ENCODE assay signal across 17 cellular contexts in the genomic region with DNA sequence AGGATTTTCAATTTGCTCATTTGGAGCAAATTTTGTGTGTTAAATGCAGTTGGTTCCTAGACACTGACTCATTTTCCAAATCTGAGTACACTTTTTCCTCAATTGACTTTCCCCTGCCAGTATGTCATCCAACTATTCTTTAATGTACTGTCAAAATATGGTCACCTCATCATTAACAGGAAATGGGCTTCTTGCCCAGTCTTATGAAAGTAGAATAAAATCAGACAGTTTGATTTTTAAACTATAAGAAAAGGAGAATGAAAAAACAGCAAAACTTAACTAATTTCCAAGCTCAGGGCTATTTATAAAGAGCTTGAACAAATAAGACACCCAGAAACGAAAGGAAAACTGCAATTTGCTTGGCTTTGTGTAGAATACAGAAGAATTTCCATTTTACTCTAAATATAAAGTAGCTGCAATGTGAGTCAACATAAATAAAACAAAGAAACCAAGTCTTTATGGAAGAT. TPM values are rescaled to one million over a fixed set of nuclear protein-coding genes. Genes with fewer than 3 reads are reported as not detected.
DNase-seq lines count a peak whose midpoint lies in the region; ATAC-seq, FAIRE-seq and TF ChIP-seq lines count a peak whose summit lies in the region.
"Had no signal": no experiment of that assay in that cellular context is flagged by ENCODE, and none has a peak within 500 bp of the region (broad histone marks: within the 10 kb centered on the region; RNA-seq: fewer than 3 reads in every experiment).

No MANE protein-coding gene starts in this region.

- H3K36me3 ChIP-seq in astrocyte (ENCODE audit: insufficient read depth, low read length), result no peaks in the 10 kb centered on the region
- no peaks in the 10 kb centered on the region for H3K36me3 ChIP-seq in tibial artery
- H3K36me3 ChIP-seq in MG63, result no peaks in the 10 kb centered on the region
- H3K36me3 ChIP-seq: upper lobe of left lung had no signal

- peak; percentile 63 to 69 for ATAC-seq in activated T-cell treated with anti-CD3 and anti-CD28 coated beads, Interleukin-2, amount 50 U/mL, for 4 hours

- peak; percentile 73 for FAIRE-seq in astrocyte (lab: Jason Lieb, UNC)

- intact Hi-C loops in tibial artery (cut with DNase I; ENCODE audit: low total_unique reads), result loop anchor here (10.0 kb wide), 1 partner anchor 91 kb away; the partner anchor contains the start of gene BAG2
- intact Hi-C loops in cardiac septum (cut with DNase I), result loop anchor here (5.0 kb wide), 1 partner anchor 52 kb away; the partner anchor contains the start of gene PRIM2

- H3K9ac ChIP-seq in astrocyte (ENCODE audit: low read length), result peak overlapping the region; percentile 24

- no peak overlapping the region for H2AFZ ChIP-seq in astrocyte (ENCODE audit: low read depth, low read length)

- H3K27me3 Mint-ChIP-seq in activated T-cell treated with anti-CD3 and anti-CD28 coated beads, Interleukin-2, amount 50 U/mL, for 4 hours (ENCODE audit: low read depth), result no peaks in the 10 kb centered on the region
- no peaks in the 10 kb centered on the region for H3K27me3 Mint-ChIP-seq in astrocyte (ENCODE audit: low read depth, unreplicated experiment)

- H3K4me1 Mint-ChIP-seq in activated T-cell treated with anti-CD3 and anti-CD28 coated beads, Interleukin-2, amount 50 U/mL, for 4 hours (ENCODE audit: low read depth), result peaks cover 7% of the 10 kb centered on the region
- H3K4me1 Mint-ChIP-seq in astrocyte (ENCODE audit: low read depth, unreplicated experiment), result peaks cover 42% of the 10 kb centered on the region
- H3K4me1 Mint-ChIP-seq: immature natural killer cell had no signal

- no peaks in the 10 kb centered on the region for H3K79me2 ChIP-seq in astrocyte (ENCODE audit: insufficient read depth, low read length)

- no peaks in the 10 kb centered on the region for H3K9me3 ChIP-seq in astrocyte (ENCODE audit: insufficient read depth, low read depth, low read length)
- no peaks in the 10 kb centered on the region for H3K9me3 ChIP-seq in tibial artery
- no peaks in the 10 kb centered on the region for H3K9me3 ChIP-seq in MG63
- H3K9me3 ChIP-seq: upper lobe of left lung had no signal

- no peaks in the 10 kb centered on the region for H4K20me1 ChIP-seq in astrocyte (ENCODE audit: insufficient read depth, low read length)

- peak overlapping the region; percentile 35 for H3K4me2 ChIP-seq in astrocyte (ENCODE audit: low read length)

- H3K4me3 Mint-ChIP-seq in activated T-cell treated with anti-CD3 and anti-CD28 coated beads, Interleukin-2, amount 50 U/mL, for 4 hours, result no peak overlapping the region
- no peak overlapping the region for H3K4me3 Mint-ChIP-seq in astrocyte (ENCODE audit: unreplicated experiment)
- H3K4me3 Mint-ChIP-seq: immature natural killer cell; natural killer cell treated with Interleukin-12 subunit alpha and Interleukin-12 subunit beta and Interleukin-15 and Interleukin-18, amount 100 ng/mL, for 72 hours; T-helper 1 cell treated with Interleukin-12 subunit alpha and Interleukin-12 subunit beta and Interleukin-4 antibody, amounts not matched to agents 30 μg/mL and 1 μg/mL, for 36 hours had no signal

- H3K36me3 Mint-ChIP-seq in activated T-cell treated with anti-CD3 and anti-CD28 coated beads, Interleukin-2, amount 50 U/mL, for 4 hours (ENCODE audit: insufficient read depth), result no peaks in the 10 kb centered on the region
- H3K36me3 Mint-ChIP-seq in astrocyte (ENCODE audit: low read depth, unreplicated experiment), result no peaks in the 10 kb centered on the region
- H3K36me3 Mint-ChIP-seq: immature natural killer cell; natural killer cell treated with Interleukin-12 subunit alpha and Interleukin-12 subunit beta and Interleukin-15 and Interleukin-18, amount 100 ng/mL, for 72 hours had no signal

- no peaks in the 10 kb centered on the region for H3K9me3 Mint-ChIP-seq in activated T-cell treated with anti-CD3 and anti-CD28 coated beads, Interleukin-2, amount 50 U/mL, for 4 hours
- H3K9me3 Mint-ChIP-seq in astrocyte (ENCODE audit: unreplicated experiment), result peaks cover 1% of the 10 kb centered on the region
- H3K9me3 Mint-ChIP-seq: natural killer cell treated with Interleukin-12 subunit alpha and Interleukin-12 subunit beta and Interleukin-15 and Interleukin-18, amount 100 ng/mL, for 72 hours; T-helper 1 cell treated with Interleukin-12 subunit alpha and Interleukin-12 subunit beta and Interleukin-4 antibody, amounts not matched to agents 30 μg/mL and 1 μg/mL, for 36 hours had no signal

- DNase-seq in activated T-cell treated with anti-CD3 and anti-CD28 coated beads, Interleukin-2, amount 50 U/mL, for 4 hours, result no peak
- DNase-seq in activated T-cell treated with anti-CD3 and anti-CD28 coated beads, Interleukin-2, amount 50 U/mL, for 48 hours, result no peak
- DNase-seq in astrocyte (ENCODE audit: low read depth), result peak; percentile 71
- DNase-seq in foreskin fibroblast, result peak; percentile 60 to 75
- no peak for DNase-seq in tibial artery
- DNase-seq in cardiac septum (ENCODE audit: low spot score), result no peak
- no peak for DNase-seq in MG63
- no peak for DNase-seq in NCI-H524 (lab: John Stamatoyannopoulos, UW)
- DNase-seq: ACHN; activated CD8-positive, alpha-beta memory T cell treated with anti-CD3 and anti-CD28 coated beads for 24 hours; anterior cingulate cortex; immature natural killer cell; NCI-H146; upper lobe of left lung had no signal

- TF ChIP-seq CTCF in astrocyte (IDR thresholded peaks at IDR 0.05; ENCODE audit: insufficient read depth, low read depth, low read length), result no peak
- no peak for TF ChIP-seq CTCF in foreskin fibroblast (IDR thresholded peaks at IDR 0.05; ENCODE audit: low read depth, low read length)
- no peak for TF ChIP-seq CTCF in tibial artery (IDR thresholded peaks at IDR 0.05)

- H3K27ac ChIP-seq in astrocyte (ENCODE audit: low read depth, low read length), result peak overlapping the region; percentile 54
- peak overlapping the region; percentile 75 to 89 for H3K27ac ChIP-seq in tibial artery
- H3K27ac ChIP-seq: upper lobe of left lung had no signal

- H3K27me3 ChIP-seq in astrocyte (ENCODE audit: insufficient read depth, low read length) (no peaks in the 10 kb centered on the region), tibial artery (no peaks in the 10 kb centered on the region), MG63 (no peaks in the 10 kb centered on the region)
- H3K27me3 ChIP-seq: upper lobe of left lung had no signal

- H3K27ac Mint-ChIP-seq in astrocyte (ENCODE audit: unreplicated experiment), result peak overlapping the region; percentile 58
- H3K27ac Mint-ChIP-seq: immature natural killer cell; natural killer cell treated with Interleukin-12 subunit alpha and Interleukin-12 subunit beta and Interleukin-15 and Interleukin-18, amount 100 ng/mL, for 72 hours; T-helper 1 cell treated with Interleukin-12 subunit alpha and Interleukin-12 subunit beta and Interleukin-4 antibody, amounts not matched to agents 30 μg/mL and 1 μg/mL, for 36 hours had no signal

- H3K4me3 ChIP-seq in astrocyte (ENCODE audit: insufficient read depth, low read depth, low read length), result no peak overlapping the region
- no peak overlapping the region for H3K4me3 ChIP-seq in foreskin fibroblast (ENCODE audit: low read depth in 1 of 2, low read length in 2 of 2)
- H3K4me3 ChIP-seq in tibial artery, result no peak overlapping the region
- no peak overlapping the region for H3K4me3 ChIP-seq in MG63
- H3K4me3 ChIP-seq: skin epidermis, upper lobe of left lung had no signal

- H3K4me1 ChIP-seq in astrocyte (ENCODE audit: insufficient read depth, low read length) (peaks cover 47% of the 10 kb centered on the region), tibial artery (peaks cover 0 to 72% (median 24%) of the 10 kb centered on the region in 4 donors)

RNA-seq across cellular contexts. Expression of gene RAB23, which starts 43.7 kb away (rescaled TPM):
- total RNA-seq in activated T-cell treated with anti-CD3 and anti-CD28 coated beads, Interleukin-2, amount 50 U/mL, for 4 hours, result 1 to 10 TPM; 1.5 to 2.2 (median 2.0) TPM
- total RNA-seq in astrocyte (21.4 and 22.3 TPM in 2 replicates), cardiac septum (19.5 TPM)
- 15.5 and 21.1 TPM in 2 replicates for total RNA-seq in MG63 (2014; rRNA removed; shearing (Covaris generic); ENCODE audit: low replicate concordance)

RNA-seq across cellular contexts. Expression of gene PRIM2, which starts 51.6 kb away (rescaled TPM):
- 10 to 100 TPM; 27.8 to 31.8 (median 29.1) TPM for total RNA-seq in activated T-cell treated with anti-CD3 and anti-CD28 coated beads, Interleukin-2, amount 50 U/mL, for 4 hours
- total RNA-seq in astrocyte, result 11.9 TPM in 2 replicates
- 3.7 TPM for total RNA-seq in cardiac septum
- 49.1 and 60.0 TPM in 2 replicates for total RNA-seq in MG63 (2014; rRNA removed; shearing (Covaris generic); ENCODE audit: low replicate concordance)

Comparison
In these comparisons a context has a peak if more than half of its experiments do, and no peak if none do; other contexts are left out.
1. DNase-seq: peak in astrocyte (single experiment) and foreskin fibroblast (2 of 2); none in activated T-cell treated with anti-CD3 and anti-CD28 coated beads, Interleukin-2, amount 50 U/mL, for 4 hours (single experiment), activated T-cell treated with anti-CD3 and anti-CD28 coated beads, Interleukin-2, amount 50 U/mL, for 48 hours (0 of 2), tibial artery (0 of 2), cardiac septum (single experiment), MG63 (single experiment) and NCI-H524 (0 of 2).